ENCODE assay signal across 20 cellular contexts in genomic region chr2:42588158-42588557, GRCh38. TPM values are rescaled to one million over a fixed set of nuclear protein-coding genes. Genes with fewer than 3 reads are reported as not detected.
DNase-seq lines count a peak whose midpoint lies in the region; ATAC-seq, FAIRE-seq and TF ChIP-seq lines count a peak whose summit lies in the region.
"Had no signal": no experiment of that assay in that cellular context is flagged by ENCODE, and none has a peak within 500 bp of the region (broad histone marks: within the 10 kb centered on the region; RNA-seq: fewer than 3 reads in every experiment).

No MANE protein-coding gene starts in this region.

- H3K9ac ChIP-seq in Karpas-422 (ENCODE audit: low read length) (no peak overlapping the region), GM12878 (ENCODE audit: control insufficient read depth, insufficient read depth, low read length) (no peak overlapping the region)
- H3K9ac ChIP-seq: BLaER1 treated with 17β-estradiol and CSF1 and Interleukin-3, amounts not matched to agents 10 nM and 100 nM had no signal

- H3K4me3 Mint-ChIP-seq in Caco-2 (ENCODE audit: unreplicated experiment): no peak overlapping the region
- H3K4me3 Mint-ChIP-seq: B cell; CD4-positive, alpha-beta T cell; CD8-positive, alpha-beta T cell had no signal

- no peaks in the 10 kb centered on the region for H3K27me3 Mint-ChIP-seq in Caco-2 (ENCODE audit: insufficient read depth, unreplicated experiment)
- H3K27me3 Mint-ChIP-seq: B cell; CD4-positive, alpha-beta T cell had no signal

- peaks cover 7% of the 10 kb centered on the region; the same call in 1 of the 2 replicates for H3K4me1 ChIP-seq in Caco-2
- H3K4me1 ChIP-seq in Karpas-422 (ENCODE audit: low read length): peaks cover 30% of the 10 kb centered on the region
- H3K4me1 ChIP-seq in Panc1 (ENCODE audit: control insufficient read depth, insufficient read depth, low read length): no peaks in the 10 kb centered on the region
- H3K4me1 ChIP-seq in GM12878 (ENCODE audit: control insufficient read depth, insufficient read depth, low read length): no peaks in the 10 kb centered on the region
- H3K4me1 ChIP-seq: A549; BLaER1 treated with 17β-estradiol and CSF1 and Interleukin-3, amounts not matched to agents 10 nM and 100 nM had no signal

- no peaks in the 10 kb centered on the region for H3K9me2 ChIP-seq in Karpas-422 (replicated peaks; ENCODE audit: insufficient read depth, low read length)

- H2AFZ ChIP-seq in Karpas-422 (ENCODE audit: low read length) (no peak overlapping the region), GM12878 (ENCODE audit: control insufficient read depth, low read depth, low read length) (no peak overlapping the region)

- H3K27ac Mint-ChIP-seq in Caco-2 (ENCODE audit: unreplicated experiment): no peak overlapping the region
- H3K27ac Mint-ChIP-seq: B cell; CD4-positive, alpha-beta T cell; CD8-positive, alpha-beta T cell had no signal

- intact Hi-C loops in Caco-2 (cut with micrococcal nuclease; ENCODE audit: unreplicated experiment) (no loop called here), Panc1 (cut with micrococcal nuclease; ENCODE audit: unreplicated experiment) (no loop called here), GM12878 (cut with micrococcal nuclease; ENCODE audit: unreplicated experiment) (no loop called here), left cardiac atrium (cut with DNase I) (no loop called here)

- WGBS in GM12878 (ENCODE audit: insufficient coverage, insufficient replicate concordance, low lambda C conversion rate, missing lambda C conversion rate): 100% methylated on average over 1 of the region's 1 CpG

- H4K20me1 ChIP-seq in Karpas-422 (ENCODE audit: insufficient read depth, low read depth, low read length): peaks cover 37% of the 10 kb centered on the region
- no peaks in the 10 kb centered on the region for H4K20me1 ChIP-seq in GM12878 (ENCODE audit: control insufficient read depth, insufficient read depth)

- SMC1A ChIA-PET in GM12878 (lab: Charles Lee; ENCODE audit: uncharacterized antibody, unreplicated experiment): interaction anchor here (0.6 to 1.7 kb wide), 6 partner anchors 9 to 50 kb away, joined by 3 to 10 read pairs (median 4); no protein-coding TSS in a partner anchor

- POLR2A ChIA-PET in Caco-2 (lab: Charles Lee): no interaction called here
- POLR2A ChIA-PET in Panc1 (lab: Charles Lee): interaction anchor here (0.5 to 0.6 kb wide), 2 partner anchors 178 to 222 kb away, joined by 3 to 18 read pairs; no protein-coding TSS in a partner anchor
- POLR2A ChIA-PET in GM12878 (lab: Charles Lee): interaction anchor here (0.6 kb wide), 1 partner anchor 345 kb away, joined by 3 read pairs; no protein-coding TSS in a partner anchor

- peak overlapping the region; percentile 54 for H3K27ac ChIP-seq in Karpas-422 (ENCODE audit: low read length)
- H3K27ac ChIP-seq in Panc1 (ENCODE audit: low read length): no peak overlapping the region
- H3K27ac ChIP-seq in GM12878 (ENCODE audit: control insufficient read depth, insufficient read depth): no peak overlapping the region
- H3K27ac ChIP-seq: 22Rv1; A549; BLaER1 treated with 17β-estradiol and CSF1 and Interleukin-3, amounts not matched to agents 10 nM and 100 nM; C4-2B had no signal

- no peaks in the 10 kb centered on the region; the same call in 1 of the 2 replicates for H3K36me3 ChIP-seq in Caco-2 (ENCODE audit: control insufficient read depth, insufficient read depth, low read length)
- H3K36me3 ChIP-seq in Karpas-422 (ENCODE audit: insufficient read depth, low read length): peaks cover 62% of the 10 kb centered on the region
- H3K36me3 ChIP-seq in Panc1 (ENCODE audit: control insufficient read depth, insufficient read depth, low read length): no peaks in the 10 kb centered on the region
- peaks cover 0 to 2% of the 10 kb centered on the region in 2 experiments; a peak in 2 of 4 replicates for H3K36me3 ChIP-seq in GM12878 (ENCODE audit: control insufficient read depth in 2 of 2, insufficient read depth in 2 of 2, low read length in 1 of 2)

- no peaks in the 10 kb centered on the region for H3K9me3 Mint-ChIP-seq in Caco-2 (ENCODE audit: unreplicated experiment)
- H3K9me3 Mint-ChIP-seq: CD4-positive, alpha-beta T cell; CD8-positive, alpha-beta T cell had no signal

- TF ChIP-seq POLR2A in GM12878 (IDR thresholded peaks at IDR 0.05; ENCODE audit: low read depth, low read length): no peak

- no peak for TF ChIP-seq RAD21 in GM12878 (IDR thresholded peaks at IDR 0.05; ENCODE audit: insufficient read depth, low read depth, low read length)

- no peak for DNase-seq in Caco-2
- no peak for DNase-seq in Karpas-422
- DNase-seq in Panc1 (ENCODE audit: low read depth, low spot score): no peak
- DNase-seq in GM12878 (ENCODE audit: low read depth, low spot score): no peak
- DNase-seq in NK-92 (lab: John Stamatoyannopoulos, UW; ENCODE audit: unreplicated experiment): no peak
- DNase-seq in left cardiac atrium: no peak
- DNase-seq in DMS 273 treated with DMSO at 0.1 percent for 48 hours (lab: John Stamatoyannopoulos, UW): no peak
- DNase-seq: AML-193; CD4-positive, alpha-beta T cell; CD8-positive, alpha-beta T cell; DMS79 treated with DMSO at 0.1 percent for 48 hours; GF-D8 had no signal

- TF ChIP-seq CTCF in Caco-2 (IDR thresholded peaks at IDR 0.05; ENCODE audit: insufficient read depth in 1 of 2, low read depth in 1 of 2, low read length in 1 of 2, severe bottlenecking in 1 of 2, unreplicated experiment in 1 of 2) (no peak), Panc1 (IDR thresholded peaks at IDR 0.05) (no peak), GM12878 (IDR thresholded peaks at IDR 0.05 in 2 of 3, conservative IDR thresholded peaks at IDR 0.05 in 1 of 3; ENCODE audit: control insufficient read depth in 2 of 3, extremely low read depth in 1 of 3, insufficient read depth in 1 of 3, low read depth in 3 of 3, low read length in 3 of 3) (no peak)

- H3K9me3 ChIP-seq in Caco-2 (no peaks in the 10 kb centered on the region), Karpas-422 (ENCODE audit: low read length) (no peaks in the 10 kb centered on the region), Panc1 (ENCODE audit: control insufficient read depth, insufficient read depth, low read depth, low read length) (no peaks in the 10 kb centered on the region), GM12878 (replicated peaks; ENCODE audit: control insufficient read depth, insufficient read depth, low read length) (no peaks in the 10 kb centered on the region; the same call in 2 of the 3 replicates)
- H3K9me3 ChIP-seq: A549 had no signal

- no peak for FAIRE-seq in GM12878 (lab: Jason Lieb, UNC)
- FAIRE-seq: A549, G401.6, GM12892, GM18507 had no signal

- H3K36me3 Mint-ChIP-seq in Caco-2 (ENCODE audit: insufficient read depth, unreplicated experiment): peaks cover 46% of the 10 kb centered on the region

- BruUV-seq in Caco-2 (replicated peaks; lab: Mats Ljungman, UMichigan) (TSS peak; percentile 21), Panc1 (replicated peaks; lab: Mats Ljungman, UMichigan) (TSS peak; percentile 36), GM12878 (replicated peaks; lab: Mats Ljungman, UMichigan) (no TSS peak)

- H3K27me3 ChIP-seq in Caco-2 (replicated peaks; ENCODE audit: control insufficient read depth, insufficient read depth, low read length) (no peaks in the 10 kb centered on the region), Karpas-422 (ENCODE audit: low read length) (no peaks in the 10 kb centered on the region), Panc1 (ENCODE audit: control insufficient read depth, insufficient read depth, low read length) (no peaks in the 10 kb centered on the region), GM12878 (replicated peaks in 1 of 2; ENCODE audit: control insufficient read depth in 2 of 2, insufficient read depth in 2 of 2, low read length in 1 of 2) (no peaks in the 10 kb centered on the region)
- H3K27me3 ChIP-seq: BLaER1 treated with 17β-estradiol and CSF1 and Interleukin-3, amounts not matched to agents 10 nM and 100 nM had no signal

- no peaks in the 10 kb centered on the region for H3K4me1 Mint-ChIP-seq in Caco-2 (ENCODE audit: low read depth, unreplicated experiment)

- in situ Hi-C loops in Panc1 (cut with HindIII; ENCODE audit: low pct_unique_long_range_greater_than_20kb, low sequenced_read_pairs): no loop called here
- in situ Hi-C loops in GM12878 (cut with MboI): no loop called here

- no peak for TF ChIP-seq EP300 in GM12878 (IDR thresholded peaks at IDR 0.05; ENCODE audit: borderline replicate concordance in 1 of 2, control insufficient read depth in 1 of 2, low read depth in 2 of 2, low read length in 2 of 2)

- H3K79me2 ChIP-seq in Karpas-422 (ENCODE audit: low read length) (peaks cover 92% of the 10 kb centered on the region), GM12878 (ENCODE audit: control insufficient read depth, insufficient read depth, low read length) (peaks cover 9% of the 10 kb centered on the region)

- CTCF ChIA-PET in Caco-2 (lab: Charles Lee): no interaction called here
- CTCF ChIA-PET in Panc1 (lab: Charles Lee): no interaction called here
- CTCF ChIA-PET in GM12878 (lab: Yijun Ruan, JAX): interaction anchor here (0.9 to 1.7 kb wide), 4 partner anchors 9 to 75 kb away, joined by 3 to 5 read pairs (median 4); no protein-coding TSS in a partner anchor

- H3K4me2 ChIP-seq in Karpas-422 (ENCODE audit: low read depth, low read length, poor library complexity, severe bottlenecking) (no peak overlapping the region), GM12878 (ENCODE audit: control insufficient read depth, insufficient read depth) (no peak overlapping the region)
- H3K4me2 ChIP-seq: A549; BLaER1 treated with 17β-estradiol and CSF1 and Interleukin-3, amounts not matched to agents 10 nM and 100 nM had no signal

- RAD21 ChIA-PET in GM12878 (lab: Charles Lee; ENCODE audit: unreplicated experiment): interaction anchor here (0.5 to 1.5 kb wide), 6 partner anchors 10 to 187 kb away, joined by 3 to 6 read pairs (median 4); no protein-coding TSS in a partner anchor

- H3K4me3 ChIP-seq in Caco-2 (ENCODE audit: low read depth, low read length) (no peak overlapping the region), Karpas-422 (ENCODE audit: low read length) (no peak overlapping the region), Panc1 (ENCODE audit: low read depth in 2 of 2, low read length in 2 of 2) (no peak overlapping the region), GM12878 (no peak overlapping the region)
- H3K4me3 ChIP-seq: A549; BLaER1 treated with 17β-estradiol and CSF1 and Interleukin-3, amounts not matched to agents 10 nM and 100 nM had no signal

- no peak for ATAC-seq in Panc1
- ATAC-seq in GM12878: no peak
- ATAC-seq in left cardiac atrium: no peak
- ATAC-seq: A549; CD8-positive, alpha-beta T cell had no signal

RNA-seq across cellular contexts. Expression of gene MTA3, which starts 19.7 kb away (rescaled TPM):
- total RNA-seq in Caco-2 (2022): 85.4 and 85.7 TPM in 2 replicates
- total RNA-seq in Karpas-422 (2014; rRNA removed; shearing (Covaris generic); ENCODE audit: low replicate concordance): 97.9 and 149 TPM in 2 replicates
- 65.6 TPM for total RNA-seq in Panc1 (2021; ENCODE audit: unreplicated experiment)
- polyA plus RNA-seq in Panc1 (2012; ENCODE audit: insufficient read length): 50.7 TPM
- 161 and 165 TPM in 2 replicates for total RNA-seq in GM12878 (2013; cell fraction: nucleolus; rRNA removed)
- 19.0 and 23.8 TPM in 2 replicates for total RNA-seq in GM12878 (2014; rRNA removed)
- total RNA-seq in GM12878 (2014; rRNA removed; fragmentation: Illumina TruSeq; extraction: Trizol): 27.4 and 29.0 TPM in 2 replicates
- total RNA-seq in GM12878 (2021): 28.4 and 32.0 TPM in 2 replicates
- polyA plus RNA-seq in GM12878 (2011; ENCODE audit: low read depth): 26.8 TPM
- 45.5 and 56.4 TPM in 2 replicates for polyA plus RNA-seq in GM12878 (2011; rRNA removed)
- 27.5 and 36.6 TPM in 2 replicates for polyA plus RNA-seq in GM12878 (2011; cell fraction: cytosol; rRNA removed)
- polyA plus RNA-seq in GM12878 (2011; cell fraction: nucleus; rRNA removed): 31.4 and 35.0 TPM in 2 replicates
- 28.6 and 31.1 TPM in 2 replicates for polyA plus RNA-seq in GM12878 (2012)
- polyA plus RNA-seq in GM12878 (2014; fragmentation: Illumina TruSeq; extraction: Trizol): 36.8 and 50.2 TPM in 2 replicates
- 10 to 100 TPM; 17.6 to 21.5 TPM for polyA plus RNA-seq in GM12878 (2014; fragmentation: Nextera tagmentation; extraction: Ambion mirVana)
- polyA plus RNA-seq in GM12878 (2014; rRNA removed): 25.2 and 31.4 TPM in 2 replicates
- polyA plus RNA-seq in GM12878 (2016; fragmentation: Nextera tagmentation; extraction: Ambion mirVana): 10 to 100 TPM; 22.5 to 24.0 TPM
- 33.5 and 51.9 TPM in 2 replicates for polyA minus RNA-seq in GM12878 (2011; rRNA and poly(A)+ RNA removed)
- polyA minus RNA-seq in GM12878 (2011; cell fraction: cytosol; rRNA and poly(A)+ RNA removed): 8.8 and 9.8 TPM in 2 replicates
- polyA minus RNA-seq in GM12878 (2011; cell fraction: nucleus; rRNA and poly(A)+ RNA removed): 20.3 and 32.3 TPM in 2 replicates
- total RNA-seq in left cardiac atrium: 10 to 100 TPM; 20.9 to 21.8 TPM
